In the genomic region with DNA sequence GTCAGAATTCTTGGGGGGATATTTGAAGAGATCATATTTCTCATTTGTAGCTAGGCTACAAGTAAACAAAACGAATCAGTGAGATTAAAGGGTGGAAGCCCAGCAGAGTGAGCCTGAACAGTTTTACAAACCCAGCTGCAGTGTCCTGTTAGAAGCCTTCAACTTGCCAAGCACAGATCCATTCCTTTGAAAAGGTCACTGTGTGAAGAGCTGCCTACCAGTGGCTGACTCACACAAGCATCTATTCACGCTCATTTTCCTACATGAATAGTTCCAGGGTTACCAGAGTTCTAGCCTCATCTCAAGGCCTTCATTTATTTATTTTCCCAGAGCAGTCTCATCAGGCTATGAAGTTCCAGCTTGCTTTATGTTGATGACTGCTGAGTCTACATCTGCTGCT, we compare ENCODE assay signal across 12 cellular contexts. TPM values are rescaled to one million over a fixed set of nuclear protein-coding genes. Genes with fewer than 3 reads are reported as not detected.
A peak's percentile ranks its signal among the peaks of the same experiment; 100 is the strongest.
DNase-seq lines count a peak whose midpoint lies in the region; ATAC-seq and TF ChIP-seq lines count a peak whose summit lies in the region.
"Had no signal": no experiment of that assay in that cellular context is flagged by ENCODE, and none has a peak within 500 bp of the region (broad histone marks: within the 10 kb centered on the region; RNA-seq: fewer than 3 reads in every experiment).

No MANE protein-coding gene starts in this region.

- TF ChIP-seq CTCF in left lung (IDR thresholded peaks at IDR 0.05), result no peak

- H3K9me3 ChIP-seq in left lung, result no peaks in the 10 kb centered on the region

- peak; percentile 9 for DNase-seq in DMS53 (lab: John Stamatoyannopoulos, UW)
- no peak for DNase-seq in DMS53 treated with DMSO at 0.1 percent for 48 hours (lab: John Stamatoyannopoulos, UW; ENCODE audit: unreplicated experiment)
- peak; percentile 46 for DNase-seq in dedifferentiated amniotic fluid mesenchymal stem cell (ENCODE audit: extremely low spot score)
- no peak for DNase-seq in left lung
- peak; percentile 55 for DNase-seq in superior temporal gyrus (ENCODE audit: extremely low spot score)
- DNase-seq in NCI-H2196 treated with DMSO at 0.1 percent for 48 hours (lab: John Stamatoyannopoulos, UW; ENCODE audit: unreplicated experiment), result no peak
- DNase-seq in ACHN, result no peak
- DNase-seq: 8988T; activated CD4-positive, alpha-beta T cell treated with anti-CD3 and anti-CD28 coated beads for 1 hour; kidney; NCI-H187 had no signal

- no peaks in the 10 kb centered on the region for H3K4me1 ChIP-seq in left lung

- intact Hi-C loops in left lung (cut with DNase I), result no loop called here

- no peaks in the 10 kb centered on the region for H3K27me3 ChIP-seq in left lung

- H3K27ac ChIP-seq in left lung, result no peak overlapping the region

- no peaks in the 10 kb centered on the region for H3K36me3 ChIP-seq in left lung

- in situ Hi-C loops in ACHN (cut with HindIII; ENCODE audit: low pct_ligation_motif_present, low pct_unique_long_range_greater_than_20kb, low sequenced_read_pairs), result no loop called here

- ATAC-seq in left lung (peak; percentile 62), HG03025 (IDR thresholded peaks at IDR 0.05; ENCODE audit: low FRiP score, unreplicated experiment) (no peak)

- no peak overlapping the region for H3K4me3 ChIP-seq in left lung

RNA-seq across cellular contexts. Expression of a gene that starts 25.7 kb away (rescaled TPM):
- total RNA-seq in left lung, result under 1 TPM; 0.37 to 0.70 TPM

Comparison
In these comparisons a context has a peak if more than half of its experiments do, and no peak if none do; other contexts are left out.
1. DNase-seq: peak in DMS53 (single experiment), dedifferentiated amniotic fluid mesenchymal stem cell (single experiment) and superior temporal gyrus (single experiment); none in DMS53 treated with DMSO at 0.1 percent for 48 hours (single experiment), left lung (0 of 2), NCI-H2196 treated with DMSO at 0.1 percent for 48 hours (single experiment) and ACHN (single experiment).